ENCODE assay signal across 11 cellular contexts in genomic region chrX:121323337-121323736, GRCh38.
"Had no signal": no experiment of that assay in that cellular context is flagged by ENCODE, and none has a peak within 500 bp of the region (broad histone marks: within the 10 kb centered on the region; RNA-seq: fewer than 3 reads in every experiment).

No MANE protein-coding gene starts in this region.

- H3K4me3 ChIP-seq: GM23248, GM23338, HAP-1 had no signal

- H3K9ac ChIP-seq: GM23248 had no signal

- DNase-seq: GM23248, GOT3, H7, H9, HCEC 1CT, HFFc6 had no signal

- H3K27ac Mint-ChIP-seq: GM23338, H9, HFFc6 had no signal

- H3K27ac ChIP-seq: GM23248 had no signal

- ATAC-seq: GM23338, HCT116 had no signal

- H3K9me3 ChIP-seq: HAP-1 had no signal

- H3K4me3 Mint-ChIP-seq: GM23338, H9, HFFc6 had no signal

- H3K4me2 ChIP-seq: GM23338 had no signal

- H2AFZ ChIP-seq: GM23248, GM23338 had no signal

- H3K36me3 ChIP-seq: HAP-1 had no signal

- H3K9me3 Mint-ChIP-seq: GM23338, HFFc6 had no signal

- H3K4me1 ChIP-seq: HAP-1 had no signal

- H3K4me1 Mint-ChIP-seq: GM23338, H9 had no signal

- FAIRE-seq: H1, H54 had no signal
